Comparison of ENCODE assay signal across 1 cellular context in the genomic region with DNA sequence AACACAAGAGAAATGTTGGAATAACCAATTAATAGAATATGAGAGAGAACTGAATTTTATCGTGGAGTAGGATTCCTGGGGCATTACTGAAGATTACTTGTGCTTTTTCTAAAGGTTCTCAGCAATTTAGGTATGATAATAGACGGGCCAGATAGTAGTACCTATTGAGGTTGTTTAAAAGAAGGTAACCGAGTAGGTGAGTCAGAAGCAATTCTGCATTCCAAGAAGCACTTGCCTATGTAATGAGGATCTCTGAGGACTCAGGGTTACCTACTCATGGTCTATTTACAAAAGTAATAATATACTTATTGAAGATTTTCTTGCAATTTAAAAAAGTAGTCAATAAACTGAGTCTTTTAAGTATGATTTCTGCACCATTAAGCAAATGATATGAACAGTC.
TF ChIP-seq lines count a peak whose summit lies in the region.

No MANE protein-coding gene starts in this region.

TF ChIP-seq in HCT116, 20 proteins besides CTCF, POLR2A, EP300 and RAD21 (continued from another document):
- TF ChIP-seq, protein P1, sequence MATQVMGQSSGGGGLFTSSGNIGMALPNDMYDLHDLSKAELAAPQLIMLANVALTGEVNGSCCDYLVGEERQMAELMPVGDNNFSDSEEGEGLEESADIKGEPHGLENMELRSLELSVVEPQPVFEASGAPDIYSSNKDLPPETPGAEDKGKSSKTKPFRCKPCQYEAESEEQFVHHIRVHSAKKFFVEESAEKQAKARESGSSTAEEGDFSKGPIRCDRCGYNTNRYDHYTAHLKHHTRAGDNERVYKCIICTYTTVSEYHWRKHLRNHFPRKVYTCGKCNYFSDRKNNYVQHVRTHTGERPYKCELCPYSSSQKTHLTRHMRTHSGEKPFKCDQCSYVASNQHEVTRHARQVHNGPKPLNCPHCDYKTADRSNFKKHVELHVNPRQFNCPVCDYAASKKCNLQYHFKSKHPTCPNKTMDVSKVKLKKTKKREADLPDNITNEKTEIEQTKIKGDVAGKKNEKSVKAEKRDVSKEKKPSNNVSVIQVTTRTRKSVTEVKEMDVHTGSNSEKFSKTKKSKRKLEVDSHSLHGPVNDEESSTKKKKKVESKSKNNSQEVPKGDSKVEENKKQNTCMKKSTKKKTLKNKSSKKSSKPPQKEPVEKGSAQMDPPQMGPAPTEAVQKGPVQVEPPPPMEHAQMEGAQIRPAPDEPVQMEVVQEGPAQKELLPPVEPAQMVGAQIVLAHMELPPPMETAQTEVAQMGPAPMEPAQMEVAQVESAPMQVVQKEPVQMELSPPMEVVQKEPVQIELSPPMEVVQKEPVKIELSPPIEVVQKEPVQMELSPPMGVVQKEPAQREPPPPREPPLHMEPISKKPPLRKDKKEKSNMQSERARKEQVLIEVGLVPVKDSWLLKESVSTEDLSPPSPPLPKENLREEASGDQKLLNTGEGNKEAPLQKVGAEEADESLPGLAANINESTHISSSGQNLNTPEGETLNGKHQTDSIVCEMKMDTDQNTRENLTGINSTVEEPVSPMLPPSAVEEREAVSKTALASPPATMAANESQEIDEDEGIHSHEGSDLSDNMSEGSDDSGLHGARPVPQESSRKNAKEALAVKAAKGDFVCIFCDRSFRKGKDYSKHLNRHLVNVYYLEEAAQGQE (IDR thresholded peaks at IDR 0.05; ENCODE audit: low read depth), result no peak
- TF ChIP-seq ZNF274 (IDR thresholded peaks at IDR 0.05; ENCODE audit: low read depth, low read length), result no peak
- TF ChIP-seq, protein P2, sequence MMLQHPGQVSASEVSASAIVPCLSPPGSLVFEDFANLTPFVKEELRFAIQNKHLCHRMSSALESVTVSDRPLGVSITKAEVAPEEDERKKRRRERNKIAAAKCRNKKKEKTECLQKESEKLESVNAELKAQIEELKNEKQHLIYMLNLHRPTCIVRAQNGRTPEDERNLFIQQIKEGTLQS (IDR thresholded peaks at IDR 0.05), result no peak
- TF ChIP-seq, protein P3, sequence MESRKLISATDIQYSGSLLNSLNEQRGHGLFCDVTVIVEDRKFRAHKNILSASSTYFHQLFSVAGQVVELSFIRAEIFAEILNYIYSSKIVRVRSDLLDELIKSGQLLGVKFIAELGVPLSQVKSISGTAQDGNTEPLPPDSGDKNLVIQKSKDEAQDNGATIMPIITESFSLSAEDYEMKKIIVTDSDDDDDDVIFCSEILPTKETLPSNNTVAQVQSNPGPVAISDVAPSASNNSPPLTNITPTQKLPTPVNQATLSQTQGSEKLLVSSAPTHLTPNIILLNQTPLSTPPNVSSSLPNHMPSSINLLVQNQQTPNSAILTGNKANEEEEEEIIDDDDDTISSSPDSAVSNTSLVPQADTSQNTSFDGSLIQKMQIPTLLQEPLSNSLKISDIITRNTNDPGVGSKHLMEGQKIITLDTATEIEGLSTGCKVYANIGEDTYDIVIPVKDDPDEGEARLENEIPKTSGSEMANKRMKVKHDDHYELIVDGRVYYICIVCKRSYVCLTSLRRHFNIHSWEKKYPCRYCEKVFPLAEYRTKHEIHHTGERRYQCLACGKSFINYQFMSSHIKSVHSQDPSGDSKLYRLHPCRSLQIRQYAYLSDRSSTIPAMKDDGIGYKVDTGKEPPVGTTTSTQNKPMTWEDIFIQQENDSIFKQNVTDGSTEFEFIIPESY (IDR thresholded peaks at IDR 0.05; ENCODE audit: extremely low read depth, insufficient replicate concordance, low read length), result no peak
- TF ChIP-seq EZH2phosphoT487 (IDR thresholded peaks at IDR 0.05; ENCODE audit: borderline replicate concordance), result no peak
- no peak for TF ChIP-seq CBX3 (IDR thresholded peaks at IDR 0.05; ENCODE audit: low read depth)
- no peak for TF ChIP-seq EGR1 (IDR thresholded peaks at IDR 0.05; ENCODE audit: low read depth)
- TF ChIP-seq SP1 (IDR thresholded peaks at IDR 0.05; ENCODE audit: low read depth), result no peak
- no peak for TF ChIP-seq YY1 (IDR thresholded peaks at IDR 0.05; ENCODE audit: extremely low read depth, insufficient replicate concordance, low read depth, low read length)
- no peak for TF ChIP-seq ELF1 (IDR thresholded peaks at IDR 0.05; ENCODE audit: borderline replicate concordance, low read depth)
- no peak for TF ChIP-seq POLR2AphosphoS5 (IDR thresholded peaks at IDR 0.05; ENCODE audit: low read depth, low read length)
TF ChIP-seq in HCT116: peak in this region for 0.
